Comparison of ENCODE assay signal across 10 cellular contexts in the genomic region with DNA sequence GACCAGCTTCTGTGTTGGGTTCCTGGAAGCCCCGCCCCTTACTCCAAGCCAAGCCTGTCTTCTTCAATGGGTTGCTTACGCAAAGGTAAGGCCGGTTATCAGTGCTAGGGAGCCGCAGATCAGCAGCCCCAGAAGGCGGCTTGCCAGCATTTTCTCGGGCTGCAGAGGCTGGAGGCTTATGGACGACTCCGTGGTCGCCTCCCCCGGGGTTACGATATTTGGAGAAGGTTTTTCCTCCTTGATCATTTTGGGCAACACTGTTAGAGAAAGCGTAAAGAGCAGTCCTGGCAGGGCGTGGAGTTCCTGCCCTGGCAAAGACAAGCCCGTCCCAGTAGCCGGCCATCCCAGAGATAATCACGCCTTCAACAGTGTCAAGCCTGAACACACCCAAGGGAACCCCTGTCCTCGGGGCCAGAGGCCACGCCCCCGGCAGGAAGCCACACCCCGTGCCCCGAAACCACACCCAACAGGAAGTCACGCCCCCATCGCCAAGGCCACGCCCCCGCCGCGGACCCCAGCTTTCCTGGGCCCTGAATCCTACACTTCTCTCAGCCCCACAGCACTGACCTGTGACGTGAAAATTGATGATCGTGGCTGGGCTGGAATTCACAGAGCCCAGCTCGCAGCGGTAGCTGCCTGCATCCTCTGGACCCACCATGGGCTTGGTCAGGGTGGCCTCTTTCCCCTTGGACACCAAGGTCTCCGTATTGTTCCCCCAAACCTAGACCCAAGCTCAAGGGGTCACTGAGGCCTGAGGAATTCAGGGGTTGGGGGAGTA. TPM values are rescaled to one million over a fixed set of nuclear protein-coding genes. Genes with fewer than 3 reads are reported as not detected.
DNase-seq lines count a peak whose midpoint lies in the region; ATAC-seq, FAIRE-seq and TF ChIP-seq lines count a peak whose summit lies in the region.
"Had no signal": no experiment of that assay in that cellular context is flagged by ENCODE, and none has a peak within 500 bp of the region (broad histone marks: within the 10 kb centered on the region; RNA-seq: fewer than 3 reads in every experiment).

No MANE protein-coding gene starts in this region.

- peaks cover 29% of the 10 kb centered on the region for H3K4me1 ChIP-seq in CD4-positive, alpha-beta memory T cell (ENCODE audit: insufficient read depth, low read length)
- H3K4me1 ChIP-seq in HUES64 (ENCODE audit: insufficient read depth, low read length), result peaks cover 15% of the 10 kb centered on the region; the same call in 1 of the 2 replicates
- H3K4me1 ChIP-seq in muscle layer of duodenum (ENCODE audit: control insufficient read depth in 1 of 2, insufficient read depth in 2 of 2, low read length in 2 of 2), result peaks cover 0 to 5% of the 10 kb centered on the region in 2 donors

- peaks cover 2% of the 10 kb centered on the region for H3K27me3 ChIP-seq in CD4-positive, alpha-beta memory T cell (ENCODE audit: insufficient read depth, low read length)
- H3K27me3 ChIP-seq in HUES64 (ENCODE audit: insufficient read depth, low read length), result peaks cover 18% of the 10 kb centered on the region
- no peaks in the 10 kb centered on the region for H3K27me3 ChIP-seq in bronchial epithelial cell (ENCODE audit: control insufficient read depth, insufficient read depth, low read length)
- H3K27me3 ChIP-seq in muscle layer of duodenum (ENCODE audit: low read depth, low read length), result peaks cover 6% of the 10 kb centered on the region

- H3K4me1 Mint-ChIP-seq in CD4-positive, alpha-beta memory T cell, result peaks cover 8 to 33% (median 20%) of the 10 kb centered on the region in 4 donors

- intact Hi-C loops in CD4-positive, alpha-beta memory T cell (cut with micrococcal nuclease), result no loop called here

- POLR2A ChIA-PET in CD4-positive, alpha-beta memory T cell (lab: Charles Lee; ENCODE audit: partially characterized antibody), result no interaction called here

- H3K4me3 Mint-ChIP-seq in CD4-positive, alpha-beta memory T cell, result peak overlapping the region in 6 of 8 donors; percentile 2 to 59 (median 26)

- ATAC-seq in HG03280 (IDR thresholded peaks at IDR 0.05; ENCODE audit: unreplicated experiment) (no peak), HG03159 (IDR thresholded peaks at IDR 0.05; ENCODE audit: unreplicated experiment) (no peak)

- H3K27ac Mint-ChIP-seq in CD4-positive, alpha-beta memory T cell, result peak overlapping the region in 3 of 7 donors; percentile 42 to 81 (median 62)

- no peak overlapping the region for H3K27ac ChIP-seq in CD4-positive, alpha-beta memory T cell (ENCODE audit: low read depth, low read length)
- no peak overlapping the region for H3K27ac ChIP-seq in HUES64 (ENCODE audit: low read depth, low read length)
- H3K27ac ChIP-seq in muscle layer of duodenum (ENCODE audit: low read length), result peak overlapping the region; percentile 31

- CTCF ChIA-PET in CD4-positive, alpha-beta memory T cell (lab: Charles Lee; ENCODE audit: partially characterized antibody), result no interaction called here

- H3K36me3 Mint-ChIP-seq in CD4-positive, alpha-beta memory T cell, result no peaks in the 10 kb centered on the region

- peak in 1 of 5 donors; percentile 35 for DNase-seq in CD4-positive, alpha-beta memory T cell
- DNase-seq in bronchial epithelial cell (ENCODE audit: low read depth) (peak; percentile 32), hippocampal formation (lab: John Stamatoyannopoulos, UW) (no peak), NCI-H345 treated with DMSO at 0.1 percent for 48 hours (lab: John Stamatoyannopoulos, UW; ENCODE audit: unreplicated experiment) (no peak)

- no peak overlapping the region for H3K4me3 ChIP-seq in CD4-positive, alpha-beta memory T cell (ENCODE audit: low read length in 2 of 2)
- H3K4me3 ChIP-seq in HUES64 (ENCODE audit: low read length), result peak overlapping the region; percentile 39
- H3K4me3 ChIP-seq in bronchial epithelial cell (ENCODE audit: low read depth, low read length), result no peak overlapping the region
- H3K4me3 ChIP-seq in muscle layer of duodenum (ENCODE audit: low read depth in 1 of 2, low read length in 2 of 2), result peak overlapping the region in 1 of 2 donors; percentile 14

- H3K9ac ChIP-seq in HUES64 (ENCODE audit: low read depth, low read length), result no peak overlapping the region

- 63% methylated on average over 32 of the region's 32 CpGs for WGBS in HUES64

- H3K9me3 Mint-ChIP-seq in CD4-positive, alpha-beta memory T cell, result no peaks in the 10 kb centered on the region

- H3K36me3 ChIP-seq in CD4-positive, alpha-beta memory T cell (ENCODE audit: insufficient read depth, low read length), result no peaks in the 10 kb centered on the region
- H3K36me3 ChIP-seq in HUES64 (ENCODE audit: insufficient read depth, low read length) (no peaks in the 10 kb centered on the region), bronchial epithelial cell (ENCODE audit: control insufficient read depth, insufficient read depth, low read length) (no peaks in the 10 kb centered on the region), muscle layer of duodenum (ENCODE audit: control insufficient read depth in 1 of 2, insufficient read depth in 2 of 2, low read length in 2 of 2) (no peaks in the 10 kb centered on the region)

- TF ChIP-seq CTCF in bronchial epithelial cell (IDR thresholded peaks at IDR 0.05; ENCODE audit: insufficient read depth, low read length, severe bottlenecking), result no peak

- peaks cover 0 to 4% of the 10 kb centered on the region in 2 donors for H3K27me3 Mint-ChIP-seq in CD4-positive, alpha-beta memory T cell

- FAIRE-seq in bronchial epithelial cell (lab: Jason Lieb, UNC), result no peak

- no peaks in the 10 kb centered on the region for H3K9me3 ChIP-seq in CD4-positive, alpha-beta memory T cell (ENCODE audit: control insufficient read depth in 1 of 2, low read length in 2 of 2)
- H3K9me3 ChIP-seq in HUES64 (ENCODE audit: insufficient read depth, low read depth, low read length) (no peaks in the 10 kb centered on the region), muscle layer of duodenum (ENCODE audit: control insufficient read depth in 1 of 2, low read length in 2 of 2) (no peaks in the 10 kb centered on the region)

RNA-seq across cellular contexts. Expression of a gene that starts 1.0 kb away (rescaled TPM):
- under 1 TPM in 1 of 2 experiments, not detected in 1; 0.22 TPM for total RNA-seq in CD4-positive, alpha-beta memory T cell
- polyA plus RNA-seq in CD4-positive, alpha-beta memory T cell, result under 1 TPM; 0.10 to 0.25 TPM
- 0.75 TPM for polyA plus RNA-seq in HUES64 (2013, experiment 1 of 2)
- polyA plus RNA-seq in HUES64 (2013, experiment 2 of 2), result 1.1 TPM
- total RNA-seq in bronchial epithelial cell, result 2.4 and 2.9 TPM in 2 replicates

RNA-seq across cellular contexts. Expression of a gene that starts 5.3 kb away (rescaled TPM):
- not detected for total RNA-seq in CD4-positive, alpha-beta memory T cell
- polyA plus RNA-seq in CD4-positive, alpha-beta memory T cell, result not detected
- polyA plus RNA-seq in HUES64 (2013, experiment 1 of 2), result 0.55 TPM
- not detected for polyA plus RNA-seq in HUES64 (2013, experiment 2 of 2)
- total RNA-seq in bronchial epithelial cell, result 0.26 and 2.3 TPM in 2 replicates
- total RNA-seq: glomerular endothelial cell; T-helper 1 cell treated with Interleukin-12 subunit alpha and Interleukin-12 subunit beta and Interleukin-4 antibody, amounts not matched to agents 30 ng/mL and 1 ng/mL, for 36 hours had no signal

RNA-seq across cellular contexts. Expression of a gene that starts 11.0 kb away (rescaled TPM):
- under 1 TPM; 0.22 to 0.32 TPM for total RNA-seq in CD4-positive, alpha-beta memory T cell
- polyA plus RNA-seq in CD4-positive, alpha-beta memory T cell, result under 1 TPM in 1 of 2 donors, not detected in 1; 0.11 TPM
- 2.4 TPM for polyA plus RNA-seq in HUES64 (2013, experiment 1 of 2)
- 2.9 TPM for polyA plus RNA-seq in HUES64 (2013, experiment 2 of 2)
- 12.1 and 16.9 TPM in 2 replicates for total RNA-seq in bronchial epithelial cell

RNA-seq across cellular contexts. Expression of a gene that starts 13.9 kb away (rescaled TPM):
- not detected for total RNA-seq in CD4-positive, alpha-beta memory T cell
- not detected for polyA plus RNA-seq in CD4-positive, alpha-beta memory T cell
- not detected for polyA plus RNA-seq in HUES64 (2013, experiment 1 of 2)
- 0.38 TPM for polyA plus RNA-seq in HUES64 (2013, experiment 2 of 2)
- total RNA-seq in bronchial epithelial cell, result not detected in 2 replicates
- total RNA-seq: glomerular endothelial cell; T-helper 1 cell treated with Interleukin-12 subunit alpha and Interleukin-12 subunit beta and Interleukin-4 antibody, amounts not matched to agents 30 ng/mL and 1 ng/mL, for 36 hours had no signal

RNA-seq across cellular contexts. Expression of a gene that starts 21.9 kb away (rescaled TPM):
- 1 to 10 TPM; 2.1 to 2.5 TPM for total RNA-seq in CD4-positive, alpha-beta memory T cell
- under 1 TPM; 0.71 to 0.73 TPM for polyA plus RNA-seq in CD4-positive, alpha-beta memory T cell
- polyA plus RNA-seq in HUES64 (2013, experiment 1 of 2), result 1.4 TPM
- polyA plus RNA-seq in HUES64 (2013, experiment 2 of 2), result 1.5 TPM
- total RNA-seq in bronchial epithelial cell, result 0.13 and 0.26 TPM in 2 replicates
